ENCODE assay signal across 16 cellular contexts in genomic region chr17:57486416-57486815, GRCh38.
DNase-seq lines count a peak whose midpoint lies in the region; ATAC-seq and TF ChIP-seq lines count a peak whose summit lies in the region.
"Had no signal": no experiment of that assay in that cellular context is flagged by ENCODE, and none has a peak within 500 bp of the region (broad histone marks: within the 10 kb centered on the region; RNA-seq: fewer than 3 reads in every experiment).

No MANE protein-coding gene starts in this region.

- H3K4me3 ChIP-seq in left ventricle myocardium inferior: no peak overlapping the region
- no peak overlapping the region for H3K4me3 ChIP-seq in heart left ventricle
- H3K4me3 ChIP-seq in choroid plexus epithelial cell (ENCODE audit: low read depth, low read length): no peak overlapping the region
- no peak overlapping the region for H3K4me3 ChIP-seq in prostate gland
- H3K4me3 ChIP-seq: coronary artery, GM23248, left lung, Peyer's patch had no signal

- TF ChIP-seq CTCF in left ventricle myocardium inferior (IDR thresholded peaks at IDR 0.05; ENCODE audit: borderline replicate concordance) (no peak), heart left ventricle (IDR thresholded peaks at IDR 0.05) (no peak), choroid plexus epithelial cell (conservative IDR thresholded peaks at IDR 0.05; ENCODE audit: low read depth, low read length) (no peak), nephron progenitor cell (IDR thresholded peaks at IDR 0.05) (no peak), prostate gland (IDR thresholded peaks at IDR 0.05) (no peak)

- H3K27ac ChIP-seq in left ventricle myocardium inferior (replicated peaks) (peak overlapping the region; percentile 4), heart left ventricle (peak overlapping the region in 5 of 12 donors; percentile 26 to 49 (median 41)), prostate gland (no peak overlapping the region)
- H3K27ac ChIP-seq: coronary artery, epithelial cell of prostate, GM23248, left lung, Peyer's patch had no signal

- peak overlapping the region; percentile 99 for H3K27ac Mint-ChIP-seq in nephron progenitor cell
- H3K27ac Mint-ChIP-seq: activated naive CD4-positive, alpha-beta T cell treated with anti-CD3 and anti-CD28 coated beads for 36 hours had no signal

- WGBS in heart left ventricle, 4 donors: 73 to 82% (median 75%) methylated on average over 5 of the region's 5 CpGs
- 48% methylated on average over 5 of the region's 5 CpGs for WGBS in prostate gland

- peak overlapping the region; percentile 50 for H3K4me3 Mint-ChIP-seq in nephron progenitor cell
- H3K4me3 Mint-ChIP-seq: activated naive CD4-positive, alpha-beta T cell treated with anti-CD3 and anti-CD28 coated beads for 36 hours had no signal

- H3K9me3 ChIP-seq in left ventricle myocardium inferior (replicated peaks) (no peaks in the 10 kb centered on the region), heart left ventricle (no peaks in the 10 kb centered on the region), prostate gland (no peaks in the 10 kb centered on the region)
- H3K9me3 ChIP-seq: left lung, Peyer's patch had no signal

- peaks cover 74% of the 10 kb centered on the region for H3K4me1 ChIP-seq in left ventricle myocardium inferior
- H3K4me1 ChIP-seq in heart left ventricle: peaks cover 0 to 80% (median 49%) of the 10 kb centered on the region in 12 donors
- H3K4me1 ChIP-seq in prostate gland (replicated peaks): peaks cover 9% of the 10 kb centered on the region

- no peaks in the 10 kb centered on the region for H3K27me3 ChIP-seq in left ventricle myocardium inferior (ENCODE audit: low read depth)
- H3K27me3 ChIP-seq in heart left ventricle: no peaks in the 10 kb centered on the region
- no peaks in the 10 kb centered on the region for H3K27me3 ChIP-seq in prostate gland (replicated peaks; ENCODE audit: insufficient read depth)
- H3K27me3 ChIP-seq: left lung, Peyer's patch had no signal

- no peaks in the 10 kb centered on the region for H3K36me3 ChIP-seq in left ventricle myocardium inferior
- H3K36me3 ChIP-seq in heart left ventricle: no peaks in the 10 kb centered on the region
- H3K36me3 ChIP-seq in prostate gland: no peaks in the 10 kb centered on the region
- H3K36me3 ChIP-seq: left lung, Peyer's patch had no signal

- no peaks in the 10 kb centered on the region for H3K9me3 Mint-ChIP-seq in nephron progenitor cell
- H3K9me3 Mint-ChIP-seq: activated naive CD4-positive, alpha-beta T cell treated with anti-CD3 and anti-CD28 coated beads for 36 hours had no signal

- H3K36me3 Mint-ChIP-seq in nephron progenitor cell (ENCODE audit: low read depth): peaks cover 29% of the 10 kb centered on the region

- H3K4me1 Mint-ChIP-seq in nephron progenitor cell: peaks cover 100% of the 10 kb centered on the region

- intact Hi-C loops in left ventricle myocardium inferior (cut with micrococcal nuclease) (no loop called here), heart left ventricle (cut with DNase I) (no loop called here), prostate gland (cut with DNase I) (no loop called here)

- no peak for ATAC-seq in heart left ventricle
- ATAC-seq in HG02798 (IDR thresholded peaks at IDR 0.05; ENCODE audit: poor library complexity, unreplicated experiment): no peak

- no peaks in the 10 kb centered on the region for H3K27me3 Mint-ChIP-seq in nephron progenitor cell (ENCODE audit: low read depth, poor library complexity)
- H3K27me3 Mint-ChIP-seq: CD4-positive, alpha-beta memory T cell had no signal

- no peak for DNase-seq in left ventricle myocardium inferior
- no peak for DNase-seq in heart left ventricle
- peak; percentile 31 for DNase-seq in choroid plexus epithelial cell (ENCODE audit: low read depth)
- no peak for DNase-seq in nephron progenitor cell
- no peak for DNase-seq in amniotic stem cell (lab: John Stamatoyannopoulos, UW)
- no peak for DNase-seq in prostate gland (ENCODE audit: low spot score)
- no peak for DNase-seq in DMS153 treated with DMSO at 0.1 percent for 48 hours (lab: John Stamatoyannopoulos, UW; ENCODE audit: unreplicated experiment)
- DNase-seq: activated CD4-positive, alpha-beta T cell treated with anti-CD3 and anti-CD28 coated beads for 4 hours; CD4-positive, alpha-beta memory T cell; GM23248; Peyer's patch had no signal

- TF ChIP-seq POLR2A in heart left ventricle (IDR thresholded peaks at IDR 0.05) (no peak), prostate gland (IDR thresholded peaks at IDR 0.05) (no peak)
